1 cellular context compared by ENCODE assay signal in the genomic region with DNA sequence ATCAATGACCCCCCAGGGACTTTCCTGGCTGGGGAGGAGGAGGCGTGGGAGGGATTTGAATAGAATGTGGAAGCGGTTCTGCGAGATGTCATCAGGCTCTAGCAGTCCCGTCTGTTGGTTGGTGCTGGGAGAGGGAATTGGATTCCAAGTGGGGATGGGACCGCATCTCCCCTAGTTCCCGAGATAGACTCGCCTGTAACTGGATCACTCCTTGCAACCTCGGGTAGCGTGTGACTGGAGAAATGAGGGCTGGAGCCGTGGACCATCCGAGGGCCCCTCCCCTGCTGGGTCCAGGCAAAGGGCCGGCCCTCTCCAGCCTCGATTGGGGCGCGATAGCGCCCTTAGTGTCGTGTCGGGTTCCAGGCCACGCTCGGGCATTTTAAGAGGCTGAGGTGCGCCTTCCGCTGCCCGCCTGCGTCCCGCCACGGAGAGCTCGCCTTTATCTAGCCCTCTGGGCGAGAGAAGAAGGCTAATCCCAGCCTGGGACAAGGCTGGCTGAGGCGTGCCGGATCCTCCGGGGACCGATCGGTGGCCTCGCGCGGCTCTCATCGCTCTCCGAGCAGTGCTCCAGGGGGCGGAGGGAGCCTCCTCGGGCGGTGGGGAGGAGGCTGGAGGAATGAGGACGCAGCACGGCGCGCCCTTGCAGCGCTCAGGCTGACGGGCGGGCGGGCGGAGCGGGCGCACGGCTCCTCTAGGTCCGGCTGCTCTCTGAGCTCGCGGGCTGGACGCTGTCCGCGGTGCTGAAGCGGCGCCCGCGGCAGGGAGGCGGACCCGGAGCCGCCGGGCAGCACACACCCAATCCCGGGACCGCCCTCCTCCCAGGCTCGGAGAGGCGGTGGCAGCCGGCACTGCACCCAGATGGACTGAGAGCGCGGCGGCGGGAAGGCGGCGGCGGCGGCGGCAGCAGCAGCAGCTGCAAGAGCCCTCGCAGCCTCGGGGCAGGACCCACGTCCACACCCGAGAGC.
TF ChIP-seq lines count a peak whose summit lies in the region.

No MANE protein-coding gene starts in this region.

TF ChIP-seq in HepG2, 621 proteins besides CTCF, POLR2A, EP300 and RAD21 (continued from another document and continues in another):
- no peak; the same call in 1 of the 2 replicates for TF ChIP-seq ZNF460 (CRISPR knock-in tag; IDR thresholded peaks at IDR 0.05; ENCODE audit: borderline replicate concordance)
- TF ChIP-seq ZNF230 (CRISPR knock-in tag; IDR thresholded peaks at IDR 0.05): peak; percentile 96
- peak; percentile 31; the same call in 1 of the 2 replicates for TF ChIP-seq ZNF20 (CRISPR knock-in tag; IDR thresholded peaks at IDR 0.05)
- TF ChIP-seq ISX (CRISPR knock-in tag; conservative IDR thresholded peaks at IDR 0.05): peak; percentile 97
- peak; percentile 99 for TF ChIP-seq HES4 (CRISPR knock-in tag; IDR thresholded peaks at IDR 0.05; ENCODE audit: borderline replicate concordance)
- peak; percentile 83; the same call in 1 of the 2 replicates for TF ChIP-seq XBP1 (CRISPR knock-in tag; IDR thresholded peaks at IDR 0.05)
- TF ChIP-seq, protein P1, sequence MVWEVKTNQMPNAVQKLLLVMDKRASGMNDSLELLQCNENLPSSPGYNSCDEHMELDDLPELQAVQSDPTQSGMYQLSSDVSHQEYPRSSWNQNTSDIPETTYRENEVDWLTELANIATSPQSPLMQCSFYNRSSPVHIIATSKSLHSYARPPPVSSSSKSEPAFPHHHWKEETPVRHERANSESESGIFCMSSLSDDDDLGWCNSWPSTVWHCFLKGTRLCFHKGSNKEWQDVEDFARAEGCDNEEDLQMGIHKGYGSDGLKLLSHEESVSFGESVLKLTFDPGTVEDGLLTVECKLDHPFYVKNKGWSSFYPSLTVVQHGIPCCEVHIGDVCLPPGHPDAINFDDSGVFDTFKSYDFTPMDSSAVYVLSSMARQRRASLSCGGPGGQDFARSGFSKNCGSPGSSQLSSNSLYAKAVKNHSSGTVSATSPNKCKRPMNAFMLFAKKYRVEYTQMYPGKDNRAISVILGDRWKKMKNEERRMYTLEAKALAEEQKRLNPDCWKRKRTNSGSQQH (CRISPR knock-in tag; IDR thresholded peaks at IDR 0.05; ENCODE audit: low read depth): peak; percentile 99
- peak; percentile 95 for TF ChIP-seq ZNF878 (CRISPR knock-in tag; IDR thresholded peaks at IDR 0.05)
- TF ChIP-seq PAF1 (CRISPR knock-in tag; IDR thresholded peaks at IDR 0.05): no peak
- no peak for TF ChIP-seq RBAK (CRISPR knock-in tag; IDR thresholded peaks at IDR 0.05)
- TF ChIP-seq CCAR2 (optimal IDR thresholded peaks at IDR 0.05; ENCODE audit: low read depth, low read length): no peak
- TF ChIP-seq NFE2L1 (CRISPR knock-in tag; IDR thresholded peaks at IDR 0.05; ENCODE audit: borderline replicate concordance): no peak
- peak; percentile 47; the same call in 1 of the 2 replicates for TF ChIP-seq ZFX (CRISPR knock-in tag; IDR thresholded peaks at IDR 0.05; ENCODE audit: low read depth)
- peak; percentile 99 for TF ChIP-seq NFAT5 (CRISPR knock-in tag; IDR thresholded peaks at IDR 0.05)
- no peak for TF ChIP-seq GTF2F1 (IDR thresholded peaks at IDR 0.05; ENCODE audit: low read length)
- peak; percentile 99 for TF ChIP-seq TOPORS (CRISPR knock-in tag; IDR thresholded peaks at IDR 0.05)
- peak; percentile 100 for TF ChIP-seq KLF6 (CRISPR knock-in tag; IDR thresholded peaks at IDR 0.05)
- peak; percentile 83; the same call in 1 of the 2 replicates for TF ChIP-seq ZNF720 (CRISPR knock-in tag; IDR thresholded peaks at IDR 0.05)
- peak; percentile 98 for TF ChIP-seq MXD1 (CRISPR knock-in tag; IDR thresholded peaks at IDR 0.05)
- TF ChIP-seq ZFP36 (IDR thresholded peaks at IDR 0.05; ENCODE audit: borderline replicate concordance, low read depth, low read length, partially characterized antibody): no peak
- peak; percentile 80 for TF ChIP-seq JUND (CRISPR knock-in tag; IDR thresholded peaks at IDR 0.05)
- TF ChIP-seq FOXP1 (IDR thresholded peaks at IDR 0.05): no peak
- no peak for TF ChIP-seq FOXP1 (CRISPR knock-in tag; IDR thresholded peaks at IDR 0.05)
- TF ChIP-seq, protein P2, sequence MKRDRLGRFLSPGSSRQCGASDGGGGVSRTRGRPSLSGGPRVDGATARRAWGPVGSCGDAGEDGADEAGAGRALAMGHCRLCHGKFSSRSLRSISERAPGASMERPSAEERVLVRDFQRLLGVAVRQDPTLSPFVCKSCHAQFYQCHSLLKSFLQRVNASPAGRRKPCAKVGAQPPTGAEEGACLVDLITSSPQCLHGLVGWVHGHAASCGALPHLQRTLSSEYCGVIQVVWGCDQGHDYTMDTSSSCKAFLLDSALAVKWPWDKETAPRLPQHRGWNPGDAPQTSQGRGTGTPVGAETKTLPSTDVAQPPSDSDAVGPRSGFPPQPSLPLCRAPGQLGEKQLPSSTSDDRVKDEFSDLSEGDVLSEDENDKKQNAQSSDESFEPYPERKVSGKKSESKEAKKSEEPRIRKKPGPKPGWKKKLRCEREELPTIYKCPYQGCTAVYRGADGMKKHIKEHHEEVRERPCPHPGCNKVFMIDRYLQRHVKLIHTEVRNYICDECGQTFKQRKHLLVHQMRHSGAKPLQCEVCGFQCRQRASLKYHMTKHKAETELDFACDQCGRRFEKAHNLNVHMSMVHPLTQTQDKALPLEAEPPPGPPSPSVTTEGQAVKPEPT (CRISPR knock-in tag; IDR thresholded peaks at IDR 0.05; ENCODE audit: low read depth): peak; percentile 90
- TF ChIP-seq ZNF609 (CRISPR knock-in tag; IDR thresholded peaks at IDR 0.05; ENCODE audit: borderline replicate concordance): peak; percentile 63; the same call in 1 of the 2 replicates
- no peak for TF ChIP-seq MZF1 (CRISPR knock-in tag; IDR thresholded peaks at IDR 0.05; ENCODE audit: borderline replicate concordance)
- TF ChIP-seq ZNF660 (CRISPR knock-in tag; IDR thresholded peaks at IDR 0.05; ENCODE audit: borderline replicate concordance, low read depth): 0 out of 2 replicates have a peak, but pooled peaks have one; percentile 77
- TF ChIP-seq ZNF737 (CRISPR knock-in tag; IDR thresholded peaks at IDR 0.05; ENCODE audit: borderline replicate concordance): no peak
- TF ChIP-seq TBP (CRISPR knock-in tag; IDR thresholded peaks at IDR 0.05): no peak
- peak; percentile 99 for TF ChIP-seq ZNF451 (CRISPR knock-in tag; IDR thresholded peaks at IDR 0.05)
- peak; percentile 99; the same call in 1 of the 2 replicates for TF ChIP-seq ZNF558 (CRISPR knock-in tag; IDR thresholded peaks at IDR 0.05; ENCODE audit: borderline replicate concordance)
- no peak for TF ChIP-seq TBX3 (IDR thresholded peaks at IDR 0.05; ENCODE audit: borderline replicate concordance)
- TF ChIP-seq ZNF263 (CRISPR knock-in tag; IDR thresholded peaks at IDR 0.05): peak; percentile 94
- TF ChIP-seq ZBTB20 (CRISPR knock-in tag; IDR thresholded peaks at IDR 0.05; ENCODE audit: borderline replicate concordance, low read depth): peak; percentile 94; the same call in 1 of the 2 replicates
- peak; percentile 94; the same call in 1 of the 2 replicates for TF ChIP-seq ZNF713 (CRISPR knock-in tag; IDR thresholded peaks at IDR 0.05)
- TF ChIP-seq, protein P3, sequence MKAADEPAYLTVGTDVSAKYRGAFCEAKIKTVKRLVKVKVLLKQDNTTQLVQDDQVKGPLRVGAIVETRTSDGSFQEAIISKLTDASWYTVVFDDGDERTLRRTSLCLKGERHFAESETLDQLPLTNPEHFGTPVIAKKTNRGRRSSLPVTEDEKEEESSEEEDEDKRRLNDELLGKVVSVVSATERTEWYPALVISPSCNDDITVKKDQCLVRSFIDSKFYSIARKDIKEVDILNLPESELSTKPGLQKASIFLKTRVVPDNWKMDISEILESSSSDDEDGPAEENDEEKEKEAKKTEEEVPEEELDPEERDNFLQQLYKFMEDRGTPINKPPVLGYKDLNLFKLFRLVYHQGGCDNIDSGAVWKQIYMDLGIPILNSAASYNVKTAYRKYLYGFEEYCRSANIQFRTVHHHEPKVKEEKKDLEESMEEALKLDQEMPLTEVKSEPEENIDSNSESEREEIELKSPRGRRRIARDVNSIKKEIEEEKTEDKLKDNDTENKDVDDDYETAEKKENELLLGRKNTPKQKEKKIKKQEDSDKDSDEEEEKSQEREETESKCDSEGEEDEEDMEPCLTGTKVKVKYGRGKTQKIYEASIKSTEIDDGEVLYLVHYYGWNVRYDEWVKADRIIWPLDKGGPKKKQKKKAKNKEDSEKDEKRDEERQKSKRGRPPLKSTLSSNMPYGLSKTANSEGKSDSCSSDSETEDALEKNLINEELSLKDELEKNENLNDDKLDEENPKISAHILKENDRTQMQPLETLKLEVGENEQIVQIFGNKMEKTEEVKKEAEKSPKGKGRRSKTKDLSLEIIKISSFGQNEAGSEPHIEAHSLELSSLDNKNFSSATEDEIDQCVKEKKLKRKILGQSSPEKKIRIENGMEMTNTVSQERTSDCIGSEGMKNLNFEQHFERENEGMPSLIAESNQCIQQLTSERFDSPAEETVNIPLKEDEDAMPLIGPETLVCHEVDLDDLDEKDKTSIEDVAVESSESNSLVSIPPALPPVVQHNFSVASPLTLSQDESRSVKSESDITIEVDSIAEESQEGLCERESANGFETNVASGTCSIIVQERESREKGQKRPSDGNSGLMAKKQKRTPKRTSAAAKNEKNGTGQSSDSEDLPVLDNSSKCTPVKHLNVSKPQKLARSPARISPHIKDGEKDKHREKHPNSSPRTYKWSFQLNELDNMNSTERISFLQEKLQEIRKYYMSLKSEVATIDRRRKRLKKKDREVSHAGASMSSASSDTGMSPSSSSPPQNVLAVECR (CRISPR knock-in tag; IDR thresholded peaks at IDR 0.05; ENCODE audit: borderline replicate concordance): peak; percentile 96
